In the genomic region with DNA sequence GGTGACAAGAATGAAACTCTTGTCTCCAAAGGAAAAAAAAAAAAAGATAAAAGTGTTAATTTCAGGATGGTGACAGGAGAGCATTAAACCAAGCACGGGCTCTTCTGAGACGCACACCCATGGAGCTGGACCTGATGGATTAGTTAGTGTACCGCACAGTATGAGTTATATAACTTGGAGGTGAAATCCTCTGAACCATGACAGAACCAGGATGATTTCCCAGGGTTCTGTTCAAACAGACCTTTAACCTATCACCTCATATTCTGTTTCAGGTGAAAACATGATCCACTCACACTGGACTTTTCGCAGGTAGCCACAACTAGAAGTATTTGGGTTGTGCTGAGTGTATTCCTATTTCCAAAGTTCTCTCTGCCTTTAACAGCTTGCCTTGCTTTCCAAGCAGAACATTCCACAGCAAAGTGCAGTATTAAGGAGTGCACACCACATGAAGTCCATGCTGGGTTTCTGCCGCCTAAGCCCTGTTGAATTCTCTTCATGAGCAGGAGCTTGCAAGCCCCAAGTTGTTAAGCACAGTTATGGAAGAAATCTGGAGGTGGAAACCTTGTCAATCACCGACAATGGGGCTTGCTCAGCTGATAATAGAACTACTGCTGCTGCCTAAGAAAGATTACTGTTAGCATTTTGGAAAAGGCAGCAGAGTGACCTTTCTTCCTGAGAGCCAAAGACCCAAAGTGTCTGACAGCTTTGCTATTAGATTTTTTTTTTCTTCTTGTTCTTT, we compare ENCODE assay signal across 27 cellular contexts.
"Had no signal": no experiment of that assay in that cellular context is flagged by ENCODE, and none has a peak within 500 bp of the region (broad histone marks: within the 10 kb centered on the region; RNA-seq: fewer than 3 reads in every experiment).

No MANE protein-coding gene starts in this region.

- H3K9me3 ChIP-seq: gastroesophageal sphincter, psoas muscle, right atrium auricular region, testis, transverse colon had no signal

- H3K4me3 ChIP-seq: coronary artery, dorsolateral prefrontal cortex, gastroesophageal sphincter, psoas muscle, right atrium auricular region, testis, transverse colon had no signal

- H2AFZ ChIP-seq: parathyroid adenoma had no signal

- H3K79me2 ChIP-seq: parathyroid adenoma had no signal

- H3K9ac ChIP-seq: parathyroid adenoma had no signal

- H3K27ac ChIP-seq: brain microvascular endothelial cell, coronary artery, dorsolateral prefrontal cortex, gastroesophageal sphincter, parathyroid adenoma, psoas muscle, right atrium auricular region, testis, transverse colon had no signal

- H3K27me3 ChIP-seq: brain microvascular endothelial cell, dorsolateral prefrontal cortex, gastroesophageal sphincter, right atrium auricular region, testis, transverse colon had no signal

- H3K36me3 ChIP-seq: brain microvascular endothelial cell, gastroesophageal sphincter, right atrium auricular region, transverse colon had no signal

- H3K4me1 ChIP-seq: parathyroid adenoma, psoas muscle, right atrium auricular region, testis had no signal

- DNase-seq: activated CD4-positive, alpha-beta memory T cell treated with anti-CD3 and anti-CD28 coated beads, Interleukin-2, amount 10 ng/mL, durations not matched to agents 7 days and 5 days; activated CD4-positive, alpha-beta T cell treated with anti-CD3 and anti-CD28 coated beads for 1 hour; activated CD4-positive, alpha-beta T cell treated with anti-CD3 and anti-CD28 coated beads, Interleukin-2, amount 10 ng/mL, durations not matched to agents 7 days and 5 days; activated CD8-positive, alpha-beta memory T cell treated with anti-CD3 and anti-CD28 coated beads, Interleukin-2, amount 50 U/mL, for 48 hours; activated gamma-delta T cell; activated naive CD4-positive, alpha-beta T cell treated with anti-CD3 and anti-CD28 coated beads, Interleukin-2, amount 10 ng/mL, durations not matched to agents 7 days and 5 days; activated T-cell treated with anti-CD3 and anti-CD28 coated beads, Interleukin-2, amount 50 U/mL, for 24 hours; amniotic stem cell; brain microvascular endothelial cell; dorsolateral prefrontal cortex; effector memory CD8-positive, alpha-beta T cell; hippocampal formation; left cardiac atrium; midbrain; naive thymus-derived CD4-positive, alpha-beta T cell; occipital lobe; psoas muscle; stimulated activated CD4-positive, alpha-beta T cell treated with anti-CD3 and anti-CD28 coated beads, Interleukin-2, amount 100 ng/mL, for 48 hours; stimulated activated naive CD8-positive, alpha-beta T cell treated with anti-CD3 and anti-CD28 coated beads, Interleukin-15, Interleukin-2, amounts not matched to agents 100 U/mL and 50 U/mL, for 24 hours; T-helper 17 cell; T1000; testis; transverse colon had no signal
